ENCODE assay signal across 9 cellular contexts in the genomic region with DNA sequence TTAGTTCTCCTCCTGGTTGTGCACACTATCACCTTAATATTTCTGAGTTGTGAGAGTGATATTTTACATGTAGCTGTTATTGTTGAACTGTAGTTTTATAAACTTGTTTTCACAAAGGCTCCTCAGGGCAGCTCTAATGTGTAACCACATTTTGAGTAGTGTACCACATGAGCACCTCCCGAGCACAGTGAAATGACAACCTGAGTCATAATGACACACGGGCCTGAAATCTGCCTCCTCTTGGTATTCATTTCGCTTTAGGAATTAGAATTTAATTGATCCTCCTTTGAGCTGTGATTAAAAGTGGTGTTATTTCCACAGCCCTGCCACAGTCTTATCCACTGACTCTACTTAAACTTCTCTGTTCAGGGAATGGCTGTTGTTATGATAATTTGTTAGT. TPM values are rescaled to one million over a fixed set of nuclear protein-coding genes. Genes with fewer than 3 reads are reported as not detected.
DNase-seq lines count a peak whose midpoint lies in the region; ATAC-seq and TF ChIP-seq lines count a peak whose summit lies in the region.
"Had no signal": no experiment of that assay in that cellular context is flagged by ENCODE, and none has a peak within 500 bp of the region (broad histone marks: within the 10 kb centered on the region; RNA-seq: fewer than 3 reads in every experiment).

No MANE protein-coding gene starts in this region.

- TF ChIP-seq EP300 in suprapubic skin (IDR thresholded peaks at IDR 0.05), result no peak

- TF ChIP-seq POLR2A in suprapubic skin (IDR thresholded peaks at IDR 0.05), result no peak

- H3K36me3 ChIP-seq in A673 (ENCODE audit: insufficient read depth, low read length, poor library complexity, severe bottlenecking), result peaks cover 50% of the 10 kb centered on the region
- H3K36me3 ChIP-seq in suprapubic skin, result peaks cover 61% of the 10 kb centered on the region

- H3K4me3 ChIP-seq in A673 (ENCODE audit: low read depth, low read length, poor library complexity, severe bottlenecking) (no peak overlapping the region), suprapubic skin (no peak overlapping the region)

- no peaks in the 10 kb centered on the region for H3K27me3 ChIP-seq in A673 (replicated peaks; ENCODE audit: insufficient read depth, low read depth, low read length, poor library complexity)
- no peaks in the 10 kb centered on the region for H3K27me3 ChIP-seq in suprapubic skin

- BruUV-seq in A673 (replicated peaks; lab: Mats Ljungman, UMichigan), result no TSS peak

- no peak overlapping the region for H3K4me3 Mint-ChIP-seq in WTC11

- peak; percentile 42 for ATAC-seq in GM18907 (IDR thresholded peaks at IDR 0.05; ENCODE audit: unreplicated experiment)
- ATAC-seq in HG03196 (IDR thresholded peaks at IDR 0.05; ENCODE audit: unreplicated experiment), result peak; percentile 37
- no peak for ATAC-seq in WTC11

- H3K27ac Mint-ChIP-seq in WTC11, result no peak overlapping the region

- no peaks in the 10 kb centered on the region for H3K4me1 Mint-ChIP-seq in WTC11

- intact Hi-C loops in A673 (cut with micrococcal nuclease; ENCODE audit: unreplicated experiment), result loop anchor here (10.0 kb wide), 1 partner anchor 1102 kb away; no protein-coding TSS in a partner anchor

- no peak overlapping the region for H3K27ac ChIP-seq in A673 (ENCODE audit: low read depth, low read length, poor library complexity, severe bottlenecking)
- H3K27ac ChIP-seq in suprapubic skin, result no peak overlapping the region

- peaks cover 21% of the 10 kb centered on the region for H3K4me1 ChIP-seq in A673 (ENCODE audit: insufficient read depth, low read length, poor library complexity, severe bottlenecking)
- peaks cover 3% of the 10 kb centered on the region for H3K4me1 ChIP-seq in suprapubic skin

- POLR2A ChIA-PET in A673 (lab: Charles Lee; ENCODE audit: low non-redundant PET), result interaction anchor here (0.5 kb wide), 1 partner anchor 13 kb away, joined by 5 read pairs; no protein-coding TSS in a partner anchor
- POLR2A ChIA-PET in WTC11 (lab: Charles Lee), result no interaction called here

- no peaks in the 10 kb centered on the region for H3K9me3 Mint-ChIP-seq in WTC11

- peaks cover 55% of the 10 kb centered on the region for H3K36me3 Mint-ChIP-seq in WTC11

- in situ Hi-C loops in G401 (cut with HindIII; ENCODE audit: low sequenced_read_pairs), result no loop called here

- H3K9me3 ChIP-seq in A673 (ENCODE audit: low read depth, low read length, poor library complexity, severe bottlenecking), result no peaks in the 10 kb centered on the region
- H3K9me3 ChIP-seq in suprapubic skin, result no peaks in the 10 kb centered on the region

- WGBS in suprapubic skin, result 82% methylated on average over 3 of the region's 3 CpGs

- TF ChIP-seq CTCF in A673 (conservative IDR thresholded peaks at IDR 0.05; ENCODE audit: low read depth, low read length), result no peak
- no peak for TF ChIP-seq CTCF in WTC11 (IDR thresholded peaks at IDR 0.05)
- no peak for TF ChIP-seq CTCF in suprapubic skin (IDR thresholded peaks at IDR 0.05)

- DNase-seq in A673 (ENCODE audit: low spot score) (peak; percentile 29), amniotic stem cell (lab: John Stamatoyannopoulos, UW) (peak; percentile 9), WTC11 (ENCODE audit: low spot score) (no peak), NCI-H2081 (lab: John Stamatoyannopoulos, UW) (no peak), G401 (ENCODE audit: low spot score) (no peak), suprapubic skin (ENCODE audit: low spot score in 2 of 2) (no peak)
- DNase-seq: KBM-7 had no signal

- CTCF ChIA-PET in A673 (lab: Charles Lee), result no interaction called here
- CTCF ChIA-PET in WTC11 (lab: Charles Lee), result no interaction called here

- H3K27me3 Mint-ChIP-seq in WTC11 (ENCODE audit: low read depth), result no peaks in the 10 kb centered on the region

TF ChIP-seq in WTC11, 78 proteins besides CTCF, POLR2A, EP300 and RAD21 (continues in another document):
- TF ChIP-seq, protein P1, sequence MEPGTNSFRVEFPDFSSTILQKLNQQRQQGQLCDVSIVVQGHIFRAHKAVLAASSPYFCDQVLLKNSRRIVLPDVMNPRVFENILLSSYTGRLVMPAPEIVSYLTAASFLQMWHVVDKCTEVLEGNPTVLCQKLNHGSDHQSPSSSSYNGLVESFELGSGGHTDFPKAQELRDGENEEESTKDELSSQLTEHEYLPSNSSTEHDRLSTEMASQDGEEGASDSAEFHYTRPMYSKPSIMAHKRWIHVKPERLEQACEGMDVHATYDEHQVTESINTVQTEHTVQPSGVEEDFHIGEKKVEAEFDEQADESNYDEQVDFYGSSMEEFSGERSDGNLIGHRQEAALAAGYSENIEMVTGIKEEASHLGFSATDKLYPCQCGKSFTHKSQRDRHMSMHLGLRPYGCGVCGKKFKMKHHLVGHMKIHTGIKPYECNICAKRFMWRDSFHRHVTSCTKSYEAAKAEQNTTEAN (CRISPR knock-in tag; IDR thresholded peaks at IDR 0.05), result no peak
- TF ChIP-seq JAZF1 (CRISPR knock-in tag; IDR thresholded peaks at IDR 0.05), result no peak
- TF ChIP-seq, protein P2, sequence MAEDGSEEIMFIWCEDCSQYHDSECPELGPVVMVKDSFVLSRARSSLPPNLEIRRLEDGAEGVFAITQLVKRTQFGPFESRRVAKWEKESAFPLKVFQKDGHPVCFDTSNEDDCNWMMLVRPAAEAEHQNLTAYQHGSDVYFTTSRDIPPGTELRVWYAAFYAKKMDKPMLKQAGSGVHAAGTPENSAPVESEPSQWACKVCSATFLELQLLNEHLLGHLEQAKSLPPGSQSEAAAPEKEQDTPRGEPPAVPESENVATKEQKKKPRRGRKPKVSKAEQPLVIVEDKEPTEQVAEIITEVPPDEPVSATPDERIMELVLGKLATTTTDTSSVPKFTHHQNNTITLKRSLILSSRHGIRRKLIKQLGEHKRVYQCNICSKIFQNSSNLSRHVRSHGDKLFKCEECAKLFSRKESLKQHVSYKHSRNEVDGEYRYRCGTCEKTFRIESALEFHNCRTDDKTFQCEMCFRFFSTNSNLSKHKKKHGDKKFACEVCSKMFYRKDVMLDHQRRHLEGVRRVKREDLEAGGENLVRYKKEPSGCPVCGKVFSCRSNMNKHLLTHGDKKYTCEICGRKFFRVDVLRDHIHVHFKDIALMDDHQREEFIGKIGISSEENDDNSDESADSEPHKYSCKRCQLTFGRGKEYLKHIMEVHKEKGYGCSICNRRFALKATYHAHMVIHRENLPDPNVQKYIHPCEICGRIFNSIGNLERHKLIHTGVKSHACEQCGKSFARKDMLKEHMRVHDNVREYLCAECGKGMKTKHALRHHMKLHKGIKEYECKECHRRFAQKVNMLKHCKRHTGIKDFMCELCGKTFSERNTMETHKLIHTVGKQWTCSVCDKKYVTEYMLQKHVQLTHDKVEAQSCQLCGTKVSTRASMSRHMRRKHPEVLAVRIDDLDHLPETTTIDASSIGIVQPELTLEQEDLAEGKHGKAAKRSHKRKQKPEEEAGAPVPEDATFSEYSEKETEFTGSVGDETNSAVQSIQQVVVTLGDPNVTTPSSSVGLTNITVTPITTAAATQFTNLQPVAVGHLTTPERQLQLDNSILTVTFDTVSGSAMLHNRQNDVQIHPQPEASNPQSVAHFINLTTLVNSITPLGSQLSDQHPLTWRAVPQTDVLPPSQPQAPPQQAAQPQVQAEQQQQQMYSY (CRISPR knock-in tag; IDR thresholded peaks at IDR 0.05), result no peak
- TF ChIP-seq, protein P3, sequence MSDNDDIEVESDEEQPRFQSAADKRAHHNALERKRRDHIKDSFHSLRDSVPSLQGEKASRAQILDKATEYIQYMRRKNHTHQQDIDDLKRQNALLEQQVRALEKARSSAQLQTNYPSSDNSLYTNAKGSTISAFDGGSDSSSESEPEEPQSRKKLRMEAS (CRISPR knock-in tag; IDR thresholded peaks at IDR 0.05), result no peak
- TF ChIP-seq, protein P4, sequence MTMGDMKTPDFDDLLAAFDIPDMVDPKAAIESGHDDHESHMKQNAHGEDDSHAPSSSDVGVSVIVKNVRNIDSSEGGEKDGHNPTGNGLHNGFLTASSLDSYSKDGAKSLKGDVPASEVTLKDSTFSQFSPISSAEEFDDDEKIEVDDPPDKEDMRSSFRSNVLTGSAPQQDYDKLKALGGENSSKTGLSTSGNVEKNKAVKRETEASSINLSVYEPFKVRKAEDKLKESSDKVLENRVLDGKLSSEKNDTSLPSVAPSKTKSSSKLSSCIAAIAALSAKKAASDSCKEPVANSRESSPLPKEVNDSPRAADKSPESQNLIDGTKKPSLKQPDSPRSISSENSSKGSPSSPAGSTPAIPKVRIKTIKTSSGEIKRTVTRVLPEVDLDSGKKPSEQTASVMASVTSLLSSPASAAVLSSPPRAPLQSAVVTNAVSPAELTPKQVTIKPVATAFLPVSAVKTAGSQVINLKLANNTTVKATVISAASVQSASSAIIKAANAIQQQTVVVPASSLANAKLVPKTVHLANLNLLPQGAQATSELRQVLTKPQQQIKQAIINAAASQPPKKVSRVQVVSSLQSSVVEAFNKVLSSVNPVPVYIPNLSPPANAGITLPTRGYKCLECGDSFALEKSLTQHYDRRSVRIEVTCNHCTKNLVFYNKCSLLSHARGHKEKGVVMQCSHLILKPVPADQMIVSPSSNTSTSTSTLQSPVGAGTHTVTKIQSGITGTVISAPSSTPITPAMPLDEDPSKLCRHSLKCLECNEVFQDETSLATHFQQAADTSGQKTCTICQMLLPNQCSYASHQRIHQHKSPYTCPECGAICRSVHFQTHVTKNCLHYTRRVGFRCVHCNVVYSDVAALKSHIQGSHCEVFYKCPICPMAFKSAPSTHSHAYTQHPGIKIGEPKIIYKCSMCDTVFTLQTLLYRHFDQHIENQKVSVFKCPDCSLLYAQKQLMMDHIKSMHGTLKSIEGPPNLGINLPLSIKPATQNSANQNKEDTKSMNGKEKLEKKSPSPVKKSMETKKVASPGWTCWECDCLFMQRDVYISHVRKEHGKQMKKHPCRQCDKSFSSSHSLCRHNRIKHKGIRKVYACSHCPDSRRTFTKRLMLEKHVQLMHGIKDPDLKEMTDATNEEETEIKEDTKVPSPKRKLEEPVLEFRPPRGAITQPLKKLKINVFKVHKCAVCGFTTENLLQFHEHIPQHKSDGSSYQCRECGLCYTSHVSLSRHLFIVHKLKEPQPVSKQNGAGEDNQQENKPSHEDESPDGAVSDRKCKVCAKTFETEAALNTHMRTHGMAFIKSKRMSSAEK (CRISPR knock-in tag; IDR thresholded peaks at IDR 0.05; ENCODE audit: borderline replicate concordance), result no peak

RNA-seq across cellular contexts. Expression of a gene that starts 7.9 kb away (rescaled TPM):
- total RNA-seq in A673 (2021) (44.4 and 57.1 TPM in 2 replicates), WTC11 (2021) (39.1 to 46.9 TPM (median 42.3 TPM) in 3 replicates), suprapubic skin (10 to 100 TPM; 33.5 to 51.2 (median 38.4) TPM)
- total RNA-seq in G401 (2014; rRNA removed; shearing (Covaris generic)), result 22.9 and 32.2 TPM in 2 replicates

RNA-seq across cellular contexts. Expression of a gene that starts 8.0 kb away (rescaled TPM):
- total RNA-seq in A673 (2021), result 13.2 and 16.8 TPM in 2 replicates
- 7.8 to 9.6 TPM (median 8.7 TPM) in 3 replicates for total RNA-seq in WTC11 (2021)
- 14.1 and 25.5 TPM in 2 replicates for total RNA-seq in G401 (2014; rRNA removed; shearing (Covaris generic))
- 10 to 100 TPM in 2 of 4 donors, 1 to 10 TPM in 2; 7.6 to 13.7 (median 10.1) TPM for total RNA-seq in suprapubic skin

RNA-seq across cellular contexts. Expression of a gene that starts 25.9 kb away (rescaled TPM):
- total RNA-seq in A673 (2021) (not detected in 2 replicates), WTC11 (2021) (0.21 to 0.64 TPM (median 0.33 TPM) in 3 replicates), suprapubic skin (1 to 10 TPM in 1 of 4 donors, not detected in 3; 1.4 TPM)
- 0.25 TPM in 1 of 2 replicates, not detected in the other for total RNA-seq in G401 (2014; rRNA removed; shearing (Covaris generic))

Comparison
In these comparisons a context has a peak if more than half of its experiments do, and no peak if none do; other contexts are left out.
1. DNase-seq: peak in A673 (single experiment) and amniotic stem cell (single experiment); none in WTC11 (single experiment), NCI-H2081 (0 of 2), G401 (single experiment) and suprapubic skin (0 of 2).